Comparison of ENCODE assay signal across 7 cellular contexts in genomic region chr4:49120037-49120779, GRCh38.
DNase-seq lines count a peak whose midpoint lies in the region; ATAC-seq and TF ChIP-seq lines count a peak whose summit lies in the region.
"Not testable (repeated sequence)": the region's sequence is repeated elsewhere in the genome, so short reads cannot be mapped to it uniquely, and the experiment has no call there.

No MANE protein-coding gene starts in this region.

- intact Hi-C loops in heart right ventricle (cut with DNase I); right lobe of liver (cut with DNase I): not testable (repeated sequence)

- peaks cover 21% of the 10 kb centered on the region for H3K36me3 Mint-ChIP-seq in endodermal cell (ENCODE audit: low read depth)

- H3K4me3 ChIP-seq in endodermal cell (ENCODE audit: low read length), result peak overlapping the region; percentile 66
- H3K4me3 ChIP-seq in heart right ventricle, right lobe of liver: not testable (repeated sequence)

- not testable (repeated sequence) for H3K27me3 ChIP-seq in endodermal cell (ENCODE audit: control insufficient read depth, insufficient read depth, low read length, poor library complexity, severe bottlenecking); heart right ventricle; right lobe of liver

- H3K27me3 Mint-ChIP-seq in endodermal cell (ENCODE audit: insufficient read depth), result not testable (repeated sequence)

- H3K9me3 Mint-ChIP-seq in endodermal cell, result peaks cover 65% of the 10 kb centered on the region

- H3K36me3 ChIP-seq in endodermal cell (ENCODE audit: control insufficient read depth, insufficient read depth, low read length); heart right ventricle; right lobe of liver: not testable (repeated sequence)

- not testable (repeated sequence) for H3K27ac ChIP-seq in endodermal cell (ENCODE audit: low read depth, low read length); heart right ventricle; right lobe of liver

- not testable (repeated sequence) for H3K4me1 Mint-ChIP-seq in endodermal cell

- TF ChIP-seq CTCF in endodermal cell (conservative IDR thresholded peaks at IDR 0.05); heart right ventricle (IDR thresholded peaks at IDR 0.05); right lobe of liver (IDR thresholded peaks at IDR 0.05): not testable (repeated sequence)

- not testable (repeated sequence) for H3K4me1 ChIP-seq in endodermal cell (ENCODE audit: control insufficient read depth, insufficient read depth, low read length); heart right ventricle; right lobe of liver

- H3K4me3 Mint-ChIP-seq in endodermal cell, result not testable (repeated sequence)

- H3K9ac ChIP-seq in endodermal cell (ENCODE audit: extremely low read depth, low read length, poor library complexity, severe bottlenecking), result not testable (repeated sequence)

- peaks cover 64% of the 10 kb centered on the region for H3K9me3 ChIP-seq in endodermal cell (ENCODE audit: control insufficient read depth, low read length)
- H3K9me3 ChIP-seq in heart right ventricle, result peaks cover 3 to 61% (median 22%) of the 10 kb centered on the region in 11 donors
- not testable (repeated sequence) for H3K9me3 ChIP-seq in right lobe of liver

- ATAC-seq in GM18907 (IDR thresholded peaks at IDR 0.05; ENCODE audit: unreplicated experiment), result peak; percentile 13
- peak; percentile 7 for ATAC-seq in HG03196 (IDR thresholded peaks at IDR 0.05; ENCODE audit: unreplicated experiment)
- peak; percentile 9; the same call in 1 of the 3 replicates for ATAC-seq in SK-N-SH treated with all-trans-retinoic acid at 6 μM for 48 hours
- ATAC-seq in heart right ventricle, result peak; percentile 3 to 50 (median 16)
- peak; percentile 10 to 27 (median 16) for ATAC-seq in right lobe of liver

- H3K27ac Mint-ChIP-seq in endodermal cell, result not testable (repeated sequence)

- 53 to 58% methylated on average over 14 to 15 of the region's 15 CpGs for WGBS in endodermal cell (ENCODE audit: insufficient coverage in 1 of 2, insufficient read length in 1 of 2), 2 experiments
- WGBS in heart right ventricle, 2 donors, result 50 to 62% methylated on average over 15 of the region's 15 CpGs
- WGBS in right lobe of liver (ENCODE audit: insufficient coverage, low coverage, low lambda C conversion rate, missing lambda C conversion rate), result 29% methylated on average over 15 of the region's 15 CpGs

- TF ChIP-seq POLR2A in right lobe of liver (IDR thresholded peaks at IDR 0.05), result not testable (repeated sequence)

- DNase-seq in endodermal cell, heart right ventricle, right lobe of liver: not testable (repeated sequence)
- peak; percentile 58 for DNase-seq in renal cortical epithelial cell (ENCODE audit: low read depth)
